ENCODE assay signal across 31 cellular contexts in genomic region chr6:88402909-88403308, GRCh38.
"Had no signal": no experiment of that assay in that cellular context is flagged by ENCODE, and none has a peak within 500 bp of the region (broad histone marks: within the 10 kb centered on the region; RNA-seq: fewer than 3 reads in every experiment).

No MANE protein-coding gene starts in this region.

- ATAC-seq: activated CD8-positive, alpha-beta T cell treated with anti-CD3 and anti-CD28 coated beads for 36 hours; activated naive CD4-positive, alpha-beta T cell treated with anti-CD3 and anti-CD28 coated beads, Interleukin-2, amount 50 U/mL, for 72 hours; activated T-cell treated with anti-CD3 and anti-CD28 coated beads, Interleukin-2, amount 50 U/mL, for 4 hours; activated T-cell treated with anti-CD3 and anti-CD28 coated beads, Interleukin-2, amount 50 U/mL, for 72 hours; activated T-helper 17 cell treated with anti-CD3 and anti-CD28 coated beads, Interleukin-2, amount 50 U/mL, for 72 hours; body of pancreas had no signal

- H3K4me3 ChIP-seq: adrenal gland, body of pancreas, breast epithelium had no signal

- H3K9me3 ChIP-seq: adrenal gland, body of pancreas, breast epithelium had no signal

- H3K27ac ChIP-seq: body of pancreas, brain microvascular endothelial cell, breast epithelium, VCaP had no signal

- H3K27me3 ChIP-seq: adrenal gland, body of pancreas, brain microvascular endothelial cell, breast epithelium had no signal

- DNase-seq: activated B cell treated with CpG ODN at 0.5 μM for 24 hours; activated CD4-positive, alpha-beta memory T cell treated with anti-CD3 and anti-CD28 coated beads for 36 hours; activated CD4-positive, alpha-beta T cell treated with anti-CD3 and anti-CD28 coated beads for 48 hours; activated CD4-positive, alpha-beta T cell treated with anti-CD3 and anti-CD28 coated beads, Interleukin-2, amount 50 U/mL, for 1 hour; activated CD4-positive, alpha-beta T cell treated with anti-CD3 and anti-CD28 coated beads, Interleukin-2, amount 50 U/mL, for 4 hours; activated CD4-positive, CD25-positive, alpha-beta regulatory T cell treated with anti-CD3 and anti-CD28 coated beads, Interleukin-2, amount 50 U/mL, for 72 hours; activated CD8-positive, alpha-beta memory T cell treated with anti-CD3 and anti-CD28 coated beads, Interleukin-2, amount 50 U/mL, for 4 hours; activated CD8-positive, alpha-beta T cell treated with anti-CD3 and anti-CD28 coated beads for 36 hours; activated effector memory CD4-positive, alpha-beta T cell treated with anti-CD3 and anti-CD28 coated beads, Interleukin-2, amount 50 U/mL, for 16 hours; activated gamma-delta T cell treated with Interleukin-2 at 50 U/mL for 16 hours; activated naive CD4-positive, alpha-beta T cell; activated naive CD4-positive, alpha-beta T cell treated with anti-CD3 and anti-CD28 coated beads for 36 hours; activated naive CD4-positive, alpha-beta T cell treated with anti-CD3 and anti-CD28 coated beads, Interleukin-2, amount 50 U/mL, for 16 hours; activated naive CD8-positive, alpha-beta T cell treated with anti-CD3 and anti-CD28 coated beads for 36 hours; activated T-cell treated with anti-CD3 and anti-CD28 coated beads for 4 hours; activated T-cell treated with anti-CD3 and anti-CD28 coated beads, Interleukin-2, amount 50 U/mL, for 1 hour; activated T-cell treated with anti-CD3 and anti-CD28 coated beads, Interleukin-2, amount 50 U/mL, for 4 hours; activated T-cell treated with anti-CD3 and anti-CD28 coated beads, Interleukin-2, amount 50 U/mL, for 72 hours; amniotic stem cell; aorta; body of pancreas; brain microvascular endothelial cell; central memory CD4-positive, alpha-beta T cell; T-helper 1 cell; T-helper 2 cell; T-helper 9 cell had no signal

- H3K36me3 ChIP-seq: adrenal gland, brain microvascular endothelial cell, breast epithelium had no signal
